Comparison of ENCODE assay signal across 12 cellular contexts in genomic region chr5:112084149-112084548, GRCh38.
"Had no signal": no experiment of that assay in that cellular context is flagged by ENCODE, and none has a peak within 500 bp of the region (broad histone marks: within the 10 kb centered on the region; RNA-seq: fewer than 3 reads in every experiment).

No MANE protein-coding gene starts in this region.

- H3K27ac Mint-ChIP-seq: activated naive CD4-positive, alpha-beta T cell treated with anti-CD3 and anti-CD28 coated beads, Interleukin-2, amount 50 U/mL, for 72 hours; T-helper 17 cell had no signal

- H3K27me3 Mint-ChIP-seq: T-helper 17 cell had no signal

- H3K27ac ChIP-seq: pancreas, upper lobe of left lung had no signal

- H3K27me3 ChIP-seq: pancreas, upper lobe of left lung had no signal

- H3K36me3 Mint-ChIP-seq: activated naive CD4-positive, alpha-beta T cell treated with anti-CD3 and anti-CD28 coated beads, Interleukin-2, amount 50 U/mL, for 72 hours had no signal

- H3K9me3 ChIP-seq: pancreas, upper lobe of left lung had no signal

- H3K4me1 ChIP-seq: pancreas, upper lobe of left lung had no signal

- H3K36me3 ChIP-seq: pancreas, upper lobe of left lung had no signal

- H3K4me3 ChIP-seq: pancreas, upper lobe of left lung had no signal

- H3K9me3 Mint-ChIP-seq: activated naive CD4-positive, alpha-beta T cell treated with anti-CD3 and anti-CD28 coated beads, Interleukin-2, amount 50 U/mL, for 72 hours had no signal

- H3K4me3 Mint-ChIP-seq: neural crest cell, T-helper 17 cell had no signal

- H3K4me1 Mint-ChIP-seq: neural crest cell, T-helper 17 cell had no signal

- DNase-seq: activated CD4-positive, alpha-beta T cell treated with anti-CD3 and anti-CD28 coated beads, Interleukin-2, amount 50 U/mL, for 1 hour; activated effector memory CD4-positive, alpha-beta T cell treated with Interleukin-2 at 50 U/mL for 16 hours; activated T-cell treated with anti-CD3 and anti-CD28 coated beads, Interleukin-2, amount 50 U/mL, for 1 hour; anterior cingulate cortex; pancreas; stimulated activated CD4-positive, alpha-beta T cell treated with anti-CD3 and anti-CD28 coated beads, Interleukin-4, amount 100 ng/mL, for 1 hour; stimulated activated CD8-positive, alpha-beta memory T cell treated with anti-CD3 and anti-CD28 coated beads, Interleukin-4, amount 100 ng/mL, for 48 hours; stimulated activated naive CD8-positive, alpha-beta T cell treated with anti-CD3 and anti-CD28 coated beads, Interleukin-15, Interleukin-2, amounts not matched to agents 100 U/mL and 50 U/mL, for 24 hours; T-helper 17 cell; upper lobe of left lung had no signal
